16 cellular contexts compared by ENCODE assay signal in the genomic region with DNA sequence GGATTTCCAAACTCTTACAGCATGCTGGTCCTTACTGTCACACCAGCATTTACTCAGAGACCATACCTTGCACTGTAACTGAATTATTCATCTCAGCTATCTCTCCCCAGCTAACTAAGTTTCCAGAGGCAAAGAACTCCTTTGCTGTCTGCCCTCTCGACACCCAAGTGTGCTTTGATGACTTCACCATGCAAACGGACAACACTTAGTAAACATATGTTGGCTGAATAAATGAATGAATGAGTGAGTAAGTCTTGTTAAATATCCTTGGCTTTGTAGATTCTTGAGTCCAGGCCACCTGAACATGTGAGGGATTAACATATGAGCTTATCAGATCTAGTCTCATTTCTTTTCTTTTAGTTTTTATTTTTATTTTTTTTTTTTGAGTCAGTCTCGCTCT.
A peak's percentile ranks its signal among the peaks of the same experiment; 100 is the strongest.
DNase-seq lines count a peak whose midpoint lies in the region; ATAC-seq and TF ChIP-seq lines count a peak whose summit lies in the region.
"Had no signal": no experiment of that assay in that cellular context is flagged by ENCODE, and none has a peak within 500 bp of the region (broad histone marks: within the 10 kb centered on the region; RNA-seq: fewer than 3 reads in every experiment).

No MANE protein-coding gene starts in this region.

- H3K4me1 ChIP-seq in right lobe of liver: peaks cover 0 to 30% (median 8%) of the 10 kb centered on the region in 4 donors

- no peak for TF ChIP-seq POLR2A in right lobe of liver (IDR thresholded peaks at IDR 0.05)

- intact Hi-C loops in right lobe of liver (cut with DNase I): no loop called here

- no peaks in the 10 kb centered on the region for H3K27me3 ChIP-seq in right lobe of liver

- DNase-seq in M059J (ENCODE audit: low read depth): peak; percentile 15
- DNase-seq in kidney tubule cell (ENCODE audit: low spot score): peak; percentile 9
- no peak for DNase-seq in right lobe of liver
- DNase-seq in retinal pigment epithelial cell (ENCODE audit: low read depth): peak; percentile 32
- no peak for DNase-seq in HUDEP-2 (lab: John Stamatoyannopoulos, UW; ENCODE audit: unreplicated experiment in 76 of 76)
- no peak for DNase-seq in NCI-H774 (lab: John Stamatoyannopoulos, UW)
- DNase-seq in NCI-H1048 (lab: John Stamatoyannopoulos, UW): no peak
- DNase-seq: C1 segment of cervical spinal cord; CD4-positive, alpha-beta memory T cell; COR-L47; DMS153; DND-41; H9 had no signal

- H3K27ac ChIP-seq in right lobe of liver: peak overlapping the region in 1 of 3 donors; percentile 44

- H3K4me3 ChIP-seq in right lobe of liver: no peak overlapping the region
- H3K4me3 ChIP-seq in retinal pigment epithelial cell (ENCODE audit: low read length): no peak overlapping the region
- H3K4me3 ChIP-seq: GM23338 had no signal

- TF ChIP-seq CTCF in right lobe of liver (IDR thresholded peaks at IDR 0.05) (no peak), retinal pigment epithelial cell (conservative IDR thresholded peaks at IDR 0.05; ENCODE audit: low read depth, low read length) (no peak)

- peaks cover 0 to 6% (median 0%) of the 10 kb centered on the region in 4 donors for H3K36me3 ChIP-seq in right lobe of liver

- WGBS in right lobe of liver (ENCODE audit: insufficient coverage, low coverage, low lambda C conversion rate, missing lambda C conversion rate): 42% methylated on average over 2 of the region's 3 CpGs

- ATAC-seq in right lobe of liver (peak in 3 of 4 donors; percentile 42 to 55 (median 46)), HG03280 (IDR thresholded peaks at IDR 0.05; ENCODE audit: unreplicated experiment) (no peak)
- ATAC-seq: GM23338, HCT116 had no signal

- H3K9me3 ChIP-seq in right lobe of liver: no peaks in the 10 kb centered on the region

Comparison
In these comparisons a context has a peak if more than half of its experiments do, and no peak if none do; other contexts are left out.
1. DNase-seq: peak in M059J (single experiment), kidney tubule cell (single experiment) and retinal pigment epithelial cell (single experiment); none in right lobe of liver (0 of 3), HUDEP-2 (0 of 76), NCI-H774 (single experiment) and NCI-H1048 (single experiment).